11 cellular contexts compared by ENCODE assay signal in genomic region chr2:129993151-129993550, GRCh38. TPM values are rescaled to one million over a fixed set of nuclear protein-coding genes. Genes with fewer than 3 reads are reported as not detected.
"Had no signal": no experiment of that assay in that cellular context is flagged by ENCODE, and none has a peak within 500 bp of the region (broad histone marks: within the 10 kb centered on the region; RNA-seq: fewer than 3 reads in every experiment).

No MANE protein-coding gene starts in this region.

RNA-seq across cellular contexts. Expression of gene RAB6C, which starts 13.7 kb away (rescaled TPM):
- total RNA-seq: activated CD4-positive, alpha-beta T cell treated with anti-CD3 and anti-CD28 coated beads, Interleukin-2, amount 10 ng/mL, durations not matched to agents 24 days and 14 days; activated CD8-positive, alpha-beta T cell treated with anti-CD3 and anti-CD28 coated beads for 36 hours; activated naive CD8-positive, alpha-beta T cell treated with anti-CD3 and anti-CD28 coated beads for 36 hours; activated T-helper 17 cell treated with anti-CD3 and anti-CD28 coated beads, Interleukin-2, amount 50 U/mL, for 72 hours; LHCN-M2; NCI-H460; RPMI7951; SJCRH30; T-helper 1 cell treated with Interleukin-12 subunit alpha and Interleukin-12 subunit beta and Interleukin-4 antibody, amounts not matched to agents 30 ng/mL and 1 ng/mL, for 36 hours; T-helper 2 cell treated with Interferon-gamma antibody and Interleukin-4, amounts not matched to agents 100 ng/mL and 5 ng/mL, for 36 hours had no signal
- polyA plus RNA-seq: aorta had no signal
